11 cellular contexts compared by ENCODE assay signal in genomic region chr7:135161669-135162068, GRCh38. TPM values are rescaled to one million over a fixed set of nuclear protein-coding genes. Genes with fewer than 3 reads are reported as not detected.
DNase-seq lines count a peak whose midpoint lies in the region; ATAC-seq and TF ChIP-seq lines count a peak whose summit lies in the region.
"Had no signal": no experiment of that assay in that cellular context is flagged by ENCODE, and none has a peak within 500 bp of the region (broad histone marks: within the 10 kb centered on the region; RNA-seq: fewer than 3 reads in every experiment).

No MANE protein-coding gene starts in this region.

- peak overlapping the region; percentile 90 for H3K27ac Mint-ChIP-seq in activated naive CD4-positive, alpha-beta T cell treated with anti-CD3 and anti-CD28 coated beads for 36 hours
- peak overlapping the region; percentile 44 for H3K27ac Mint-ChIP-seq in activated T-helper 2 cell treated with anti-CD3 and anti-CD28 coated beads, Interferon-gamma antibody, Interleukin-2, Interleukin-4, amounts not matched to agents 10 μg/mL and 5 μg/mL and 100 μg/mL, durations not matched to agents 14 hours and 24 hours and 36 hours

- CTCF ChIA-PET in activated naive CD4-positive, alpha-beta T cell treated with anti-CD3 and anti-CD28 coated beads for 36 hours (lab: Charles Lee): interaction anchor here (0.7 to 5.9 kb wide), 3 partner anchors 7 to 14 kb away, joined by 3 to 23 read pairs (median 14); partner anchors contain the start of genes CYREN and TMEM140

- H3K27ac ChIP-seq in lower lobe of right lung (peak overlapping the region; percentile 65), thyroid gland (peak overlapping the region in 2 of 3 donors; percentile 43 to 58)

- peaks cover 72% of the 10 kb centered on the region for H3K36me3 Mint-ChIP-seq in activated naive CD4-positive, alpha-beta T cell treated with anti-CD3 and anti-CD28 coated beads for 36 hours (ENCODE audit: low read depth)
- H3K36me3 Mint-ChIP-seq in activated T-helper 2 cell treated with anti-CD3 and anti-CD28 coated beads, Interferon-gamma antibody, Interleukin-2, Interleukin-4, amounts not matched to agents 10 μg/mL and 5 μg/mL and 100 μg/mL, durations not matched to agents 14 hours and 24 hours and 36 hours (ENCODE audit: low read depth): peaks cover 91% of the 10 kb centered on the region

- TF ChIP-seq POLR2A in thyroid gland (IDR thresholded peaks at IDR 0.05): no peak

- H3K4me3 ChIP-seq in lower lobe of right lung (no peak overlapping the region), thyroid gland (replicated peaks in 1 of 3) (no peak overlapping the region)

- H3K9me3 ChIP-seq in lower lobe of right lung (no peaks in the 10 kb centered on the region), thyroid gland (no peaks in the 10 kb centered on the region)

- H3K36me3 ChIP-seq in lower lobe of right lung (peaks cover 33% of the 10 kb centered on the region), thyroid gland (peaks cover 9 to 15% of the 10 kb centered on the region in 2 donors)

- no peak for DNase-seq in activated naive CD4-positive, alpha-beta T cell treated with anti-CD3 and anti-CD28 coated beads for 36 hours
- no peak for DNase-seq in activated naive CD4-positive, alpha-beta T cell (lab: John Stamatoyannopoulos, UW)
- no peak for DNase-seq in activated T-helper 2 cell treated with anti-CD3 and anti-CD28 coated beads, Interferon-gamma antibody, Interleukin-2, Interleukin-4, amounts not matched to agents 10 μg/mL and 5 μg/mL and 100 μg/mL, durations not matched to agents 14 hours and 24 hours and 36 hours (ENCODE audit: low spot score)
- DNase-seq in lower lobe of right lung (no peak), thyroid gland (no peak), NCI-H1417 (lab: John Stamatoyannopoulos, UW) (no peak)
- DNase-seq: activated naive CD8-positive, alpha-beta T cell treated with anti-CD3 and anti-CD28 coated beads, Interleukin-2, amount 10 ng/mL, durations not matched to agents 7 days and 5 days; H9; stimulated activated CD8-positive, alpha-beta memory T cell treated with anti-CD3 and anti-CD28 coated beads, Interleukin-4, amount 100 ng/mL, for 48 hours had no signal

- H3K27me3 ChIP-seq in lower lobe of right lung (ENCODE audit: low read depth) (no peaks in the 10 kb centered on the region), thyroid gland (no peaks in the 10 kb centered on the region)

- TF ChIP-seq CTCF in lower lobe of right lung (IDR thresholded peaks at IDR 0.05) (no peak), thyroid gland (IDR thresholded peaks at IDR 0.05) (no peak)

- H3K4me1 ChIP-seq in lower lobe of right lung (peaks cover 83% of the 10 kb centered on the region), thyroid gland (peaks cover 0 to 51% of the 10 kb centered on the region in 2 donors)

- WGBS in thyroid gland, 2 donors: 69 to 89% methylated on average over 6 of the region's 6 CpGs

- ATAC-seq in lower lobe of right lung (no peak), GM21723 (IDR thresholded peaks at IDR 0.05; ENCODE audit: unreplicated experiment) (no peak), HG03469 (IDR thresholded peaks at IDR 0.05; ENCODE audit: unreplicated experiment) (no peak)

- no peak overlapping the region for H3K4me3 Mint-ChIP-seq in activated naive CD4-positive, alpha-beta T cell treated with anti-CD3 and anti-CD28 coated beads for 36 hours
- H3K4me3 Mint-ChIP-seq in activated T-helper 2 cell treated with anti-CD3 and anti-CD28 coated beads, Interferon-gamma antibody, Interleukin-2, Interleukin-4, amounts not matched to agents 10 μg/mL and 5 μg/mL and 100 μg/mL, durations not matched to agents 14 hours and 24 hours and 36 hours (ENCODE audit: low read depth): no peak overlapping the region
- H3K4me3 Mint-ChIP-seq: activated naive CD8-positive, alpha-beta T cell treated with anti-CD3 and anti-CD28 coated beads, Interleukin-2, amount 10 ng/mL, durations not matched to agents 7 days and 5 days; H9 had no signal

- H3K9me3 Mint-ChIP-seq in activated naive CD4-positive, alpha-beta T cell treated with anti-CD3 and anti-CD28 coated beads for 36 hours: peaks cover 17% of the 10 kb centered on the region
- peaks cover 38% of the 10 kb centered on the region for H3K9me3 Mint-ChIP-seq in activated T-helper 2 cell treated with anti-CD3 and anti-CD28 coated beads, Interferon-gamma antibody, Interleukin-2, Interleukin-4, amounts not matched to agents 10 μg/mL and 5 μg/mL and 100 μg/mL, durations not matched to agents 14 hours and 24 hours and 36 hours

- intact Hi-C loops in activated naive CD4-positive, alpha-beta T cell treated with anti-CD3 and anti-CD28 coated beads for 36 hours (cut with micrococcal nuclease): loop anchor here (5.0 kb wide), 1 partner anchor 704 kb away; the partner anchor contains the start of gene AKR1B1
- intact Hi-C loops in activated T-helper 2 cell treated with anti-CD3 and anti-CD28 coated beads, Interferon-gamma antibody, Interleukin-2, Interleukin-4, amounts not matched to agents 10 μg/mL and 5 μg/mL and 100 μg/mL, durations not matched to agents 14 hours and 24 hours and 36 hours (cut with micrococcal nuclease): no loop called here
- intact Hi-C loops in lower lobe of right lung (cut with DNase I) (no loop called here), thyroid gland (cut with DNase I) (loop anchor here (10.0 kb wide), 1 partner anchor 507 kb away; no protein-coding TSS in a partner anchor)

- peaks cover 38% of the 10 kb centered on the region for H3K4me1 Mint-ChIP-seq in activated naive CD4-positive, alpha-beta T cell treated with anti-CD3 and anti-CD28 coated beads for 36 hours (ENCODE audit: low read depth)
- peaks cover 22% of the 10 kb centered on the region for H3K4me1 Mint-ChIP-seq in activated T-helper 2 cell treated with anti-CD3 and anti-CD28 coated beads, Interferon-gamma antibody, Interleukin-2, Interleukin-4, amounts not matched to agents 10 μg/mL and 5 μg/mL and 100 μg/mL, durations not matched to agents 14 hours and 24 hours and 36 hours (ENCODE audit: low read depth)

- H3K27me3 Mint-ChIP-seq in activated naive CD4-positive, alpha-beta T cell treated with anti-CD3 and anti-CD28 coated beads for 36 hours (ENCODE audit: low read depth): no peaks in the 10 kb centered on the region
- no peaks in the 10 kb centered on the region for H3K27me3 Mint-ChIP-seq in activated T-helper 2 cell treated with anti-CD3 and anti-CD28 coated beads, Interferon-gamma antibody, Interleukin-2, Interleukin-4, amounts not matched to agents 10 μg/mL and 5 μg/mL and 100 μg/mL, durations not matched to agents 14 hours and 24 hours and 36 hours (ENCODE audit: low read depth)
- H3K27me3 Mint-ChIP-seq: activated naive CD8-positive, alpha-beta T cell treated with anti-CD3 and anti-CD28 coated beads, Interleukin-2, amount 10 ng/mL, durations not matched to agents 7 days and 5 days had no signal

RNA-seq across cellular contexts. Expression of gene CYREN, which starts 8.8 kb away (rescaled TPM):
- 10 to 100 TPM; 36.7 to 39.0 TPM for total RNA-seq in activated naive CD4-positive, alpha-beta T cell treated with anti-CD3 and anti-CD28 coated beads for 36 hours
- total RNA-seq in activated T-helper 2 cell treated with anti-CD3 and anti-CD28 coated beads, Interferon-gamma antibody, Interleukin-2, Interleukin-4, amounts not matched to agents 10 μg/mL and 5 μg/mL and 100 μg/mL, durations not matched to agents 14 hours and 24 hours and 36 hours: 50.1 and 52.9 TPM in 2 replicates
- total RNA-seq in lower lobe of right lung: 39.6 TPM
- 10 to 100 TPM; 40.3 to 54.4 (median 46.8) TPM for total RNA-seq in thyroid gland

RNA-seq across cellular contexts. Expression of gene TMEM140, which starts 13.8 kb away (rescaled TPM):
- total RNA-seq in activated naive CD4-positive, alpha-beta T cell treated with anti-CD3 and anti-CD28 coated beads for 36 hours: 1 to 10 TPM; 8.1 to 9.2 TPM
- 3.0 and 4.8 TPM in 2 replicates for total RNA-seq in activated T-helper 2 cell treated with anti-CD3 and anti-CD28 coated beads, Interferon-gamma antibody, Interleukin-2, Interleukin-4, amounts not matched to agents 10 μg/mL and 5 μg/mL and 100 μg/mL, durations not matched to agents 14 hours and 24 hours and 36 hours
- total RNA-seq in lower lobe of right lung: 39.3 TPM
- 10 to 100 TPM; 12.8 to 33.1 (median 14.3) TPM for total RNA-seq in thyroid gland
- total RNA-seq: H9 had no signal

RNA-seq across cellular contexts. Expression of gene WDR91, which starts 49.7 kb away (rescaled TPM):
- 10 to 100 TPM; 10.6 to 11.1 TPM for total RNA-seq in activated naive CD4-positive, alpha-beta T cell treated with anti-CD3 and anti-CD28 coated beads for 36 hours
- total RNA-seq in activated T-helper 2 cell treated with anti-CD3 and anti-CD28 coated beads, Interferon-gamma antibody, Interleukin-2, Interleukin-4, amounts not matched to agents 10 μg/mL and 5 μg/mL and 100 μg/mL, durations not matched to agents 14 hours and 24 hours and 36 hours: 19.2 and 22.6 TPM in 2 replicates
- 27.1 TPM for total RNA-seq in lower lobe of right lung
- total RNA-seq in thyroid gland: 10 to 100 TPM in 1 of 4 donors, 1 to 10 TPM in 3; 8.4 to 34.4 (median 9.1) TPM

Comparison
In these comparisons a context has a peak if more than half of its experiments do, and no peak if none do; other contexts are left out.
1. intact Hi-C loops: an anchor here in activated naive CD4-positive, alpha-beta T cell treated with anti-CD3 and anti-CD28 coated beads for 36 hours (5.0 kb wide) and thyroid gland (10.0 kb wide); none called in activated T-helper 2 cell treated with anti-CD3 and anti-CD28 coated beads, Interferon-gamma antibody, Interleukin-2, Interleukin-4, amounts not matched to agents 10 μg/mL and 5 μg/mL and 100 μg/mL, durations not matched to agents 14 hours and 24 hours and 36 hours and lower lobe of right lung.